In genomic region chr20:25336561-25337422, GRCh38 we compare ENCODE assay signal across 1 cellular context.
TF ChIP-seq lines count a peak whose summit lies in the region.

No MANE protein-coding gene starts in this region.

TF ChIP-seq in HepG2, 621 proteins besides CTCF, POLR2A, EP300 and RAD21 (continued from another document and continues in another):
- TF ChIP-seq ARID3A (IDR thresholded peaks at IDR 0.05; ENCODE audit: low read depth, low read length) (peak; percentile 65), ZNF770 (CRISPR knock-in tag; IDR thresholded peaks at IDR 0.05) (no peak; the same call in 1 of the 2 replicates), IRF9 (CRISPR knock-in tag; IDR thresholded peaks at IDR 0.05; ENCODE audit: borderline replicate concordance) (no peak), SAP130 (CRISPR knock-in tag; IDR thresholded peaks at IDR 0.05; ENCODE audit: low read depth) (peak; percentile 51), ZNF605 (CRISPR knock-in tag; IDR thresholded peaks at IDR 0.05) (peak; percentile 61; the same call in 1 of the 2 replicates), RFX1 (IDR thresholded peaks at IDR 0.05) (no peak), HMGXB3 (CRISPR knock-in tag; IDR thresholded peaks at IDR 0.05; ENCODE audit: borderline replicate concordance) (0 out of 2 replicates have a peak, but pooled peaks have one; percentile 42), REPIN1 (CRISPR knock-in tag; IDR thresholded peaks at IDR 0.05; ENCODE audit: borderline replicate concordance, low read depth) (peak; percentile 51; the same call in 1 of the 2 replicates), ATF1 (CRISPR knock-in tag; IDR thresholded peaks at IDR 0.05) (no peak), ZNF563 (CRISPR knock-in tag; IDR thresholded peaks at IDR 0.05) (peak; percentile 44; the same call in 1 of the 2 replicates), ZBTB40 (IDR thresholded peaks at IDR 0.05) (no peak), ZBTB40 (CRISPR knock-in tag; IDR thresholded peaks at IDR 0.05) (0 out of 2 replicates have a peak, but pooled peaks have one; percentile 14), SALL1 (CRISPR knock-in tag; IDR thresholded peaks at IDR 0.05) (peak; percentile 51), FOXK1 (CRISPR knock-in tag; IDR thresholded peaks at IDR 0.05; ENCODE audit: borderline replicate concordance, low read depth) (peak; percentile 21; the same call in 1 of the 2 replicates), ZNF644 (CRISPR knock-in tag; IDR thresholded peaks at IDR 0.05; ENCODE audit: low read depth) (peak; percentile 64), ZNF761 (CRISPR knock-in tag; conservative IDR thresholded peaks at IDR 0.05) (no peak), HHEX (CRISPR knock-in tag; IDR thresholded peaks at IDR 0.05) (no peak), FOXK2 (IDR thresholded peaks at IDR 0.05) (no peak), ZNF281 (CRISPR knock-in tag; IDR thresholded peaks at IDR 0.05; ENCODE audit: borderline replicate concordance) (no peak), HOXA5 (CRISPR knock-in tag; IDR thresholded peaks at IDR 0.05) (peak; percentile 36; the same call in 1 of the 2 replicates), GLMP (CRISPR knock-in tag; IDR thresholded peaks at IDR 0.05; ENCODE audit: borderline replicate concordance) (peak; percentile 45; the same call in 1 of the 2 replicates), HIVEP1 (CRISPR knock-in tag; IDR thresholded peaks at IDR 0.05) (0 out of 2 replicates have a peak, but pooled peaks have one; percentile 35), IRF2 (CRISPR knock-in tag; IDR thresholded peaks at IDR 0.05) (no peak), MAX (IDR thresholded peaks at IDR 0.05) (0 out of 2 replicates have a peak, but pooled peaks have one; percentile 19), REL (CRISPR knock-in tag; conservative IDR thresholded peaks at IDR 0.05) (no peak), KLF13 (CRISPR knock-in tag; IDR thresholded peaks at IDR 0.05) (0 out of 2 replicates have a peak, but pooled peaks have one; percentile 58), GMEB2 (CRISPR knock-in tag; IDR thresholded peaks at IDR 0.05; ENCODE audit: low read depth) (no peak), EHMT2 (IDR thresholded peaks at IDR 0.05; ENCODE audit: borderline replicate concordance, low read depth, low read length) (no peak), DNMT3B (CRISPR knock-in tag; conservative IDR thresholded peaks at IDR 0.05) (no peak), ZBTB38 (CRISPR knock-in tag; IDR thresholded peaks at IDR 0.05) (peak; percentile 80), ZNF207 (IDR thresholded peaks at IDR 0.05; ENCODE audit: borderline replicate concordance) (no peak)
